In the genomic region with DNA sequence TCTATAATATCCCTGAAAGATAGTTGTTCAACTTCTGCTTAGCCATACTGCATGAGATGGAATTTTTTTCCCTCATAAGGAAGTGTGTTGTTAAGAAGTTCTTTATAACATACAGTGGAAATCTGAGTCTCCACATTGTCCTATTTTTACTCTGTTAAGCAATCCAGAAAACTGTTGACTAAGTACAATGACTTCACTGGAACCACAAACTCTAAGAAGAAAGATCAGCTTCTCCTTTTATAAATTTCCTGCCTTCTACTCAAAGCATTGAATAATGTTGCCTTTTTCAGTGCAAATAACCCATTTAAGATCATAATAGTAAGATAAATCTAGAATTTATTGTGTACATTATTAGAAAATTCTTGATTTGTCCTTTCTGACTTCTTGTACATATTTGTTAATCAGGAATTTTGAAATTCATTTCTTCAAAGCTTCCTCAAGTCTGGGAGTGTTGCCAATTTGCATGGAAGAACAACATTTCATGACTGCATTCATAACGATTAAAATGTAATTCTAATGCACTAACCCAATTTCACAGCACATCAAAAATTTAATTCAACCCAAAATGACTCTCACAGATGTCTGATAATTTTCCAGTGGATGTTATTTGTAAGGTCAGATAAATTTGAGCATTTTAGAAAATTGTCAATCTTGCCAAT, we compare ENCODE assay signal across 14 cellular contexts. TPM values are rescaled to one million over a fixed set of nuclear protein-coding genes. Genes with fewer than 3 reads are reported as not detected.
DNase-seq lines count a peak whose midpoint lies in the region; ATAC-seq, FAIRE-seq and TF ChIP-seq lines count a peak whose summit lies in the region.
"Had no signal": no experiment of that assay in that cellular context is flagged by ENCODE, and none has a peak within 500 bp of the region (broad histone marks: within the 10 kb centered on the region; RNA-seq: fewer than 3 reads in every experiment).

No MANE protein-coding gene starts in this region.

- H3K9ac ChIP-seq in SK-N-MC (ENCODE audit: insufficient read length) = peak overlapping the region; percentile 18

- no peaks in the 10 kb centered on the region for H3K4me1 Mint-ChIP-seq in activated CD8-positive, alpha-beta T cell treated with anti-CD3 and anti-CD28 coated beads for 36 hours (ENCODE audit: low read depth)

- no peaks in the 10 kb centered on the region for H3K36me3 Mint-ChIP-seq in activated CD8-positive, alpha-beta T cell treated with anti-CD3 and anti-CD28 coated beads for 36 hours (ENCODE audit: low read depth)
- H3K36me3 Mint-ChIP-seq: activated naive CD8-positive, alpha-beta T cell had no signal

- no peak for TF ChIP-seq CTCF in fibroblast of the aortic adventitia (IDR thresholded peaks at IDR 0.05; ENCODE audit: insufficient read depth, low read length)
- TF ChIP-seq CTCF in activated CD8-positive, alpha-beta T cell treated with anti-CD3 and anti-CD28 coated beads for 36 hours (IDR thresholded peaks at IDR 0.05) = no peak

- POLR2A ChIA-PET in activated CD8-positive, alpha-beta T cell treated with anti-CD3 and anti-CD28 coated beads for 36 hours (lab: Charles Lee) = no interaction called here

- H3K4me3 ChIP-seq in SK-N-MC (peak overlapping the region; percentile 37), fibroblast of the aortic adventitia (ENCODE audit: low read depth, low read length) (no peak overlapping the region)

- no peaks in the 10 kb centered on the region for H3K36me3 ChIP-seq in SK-N-MC (ENCODE audit: insufficient read depth, low read length)
- H3K36me3 ChIP-seq: WERI-Rb-1 had no signal

- peak; percentile 91 for ATAC-seq in sciatic nerve
- no peak for ATAC-seq in activated CD8-positive, alpha-beta T cell treated with anti-CD3 and anti-CD28 coated beads for 36 hours

- peak; percentile 27 for DNase-seq in GM04503 (ENCODE audit: low read depth)
- peak; percentile 86 for DNase-seq in SK-N-MC (ENCODE audit: low read depth, low spot score)
- DNase-seq in fibroblast of the aortic adventitia (ENCODE audit: low read depth) = peak; percentile 52
- DNase-seq in sciatic nerve (ENCODE audit: low spot score) = no peak
- no peak for DNase-seq in stimulated activated CD4-positive, alpha-beta T cell treated with anti-CD3 and anti-CD28 coated beads, Interleukin-12 subunit alpha, Interleukin-12 subunit beta, amount 100 ng/mL, for 4 hours
- no peak for DNase-seq in activated CD8-positive, alpha-beta T cell treated with anti-CD3 and anti-CD28 coated beads for 36 hours
- no peak for DNase-seq in RCC 7860 (ENCODE audit: low spot score)
- DNase-seq in cortex of kidney (lab: John Stamatoyannopoulos, UW) = no peak
- DNase-seq: DND-41; NCI-H1092 treated with DMSO at 0.1 percent for 48 hours; stimulated activated CD4-positive, alpha-beta T cell treated with anti-CD3 and anti-CD28 coated beads, Interleukin-4, amount 100 ng/mL, for 1 hour; WERI-Rb-1 had no signal

- peak overlapping the region; percentile 97 for H3K27ac ChIP-seq in SK-N-MC
- H3K27ac ChIP-seq: WERI-Rb-1 had no signal

- H3K27me3 Mint-ChIP-seq in activated CD8-positive, alpha-beta T cell treated with anti-CD3 and anti-CD28 coated beads for 36 hours = peaks cover 20% of the 10 kb centered on the region

- H3K27ac Mint-ChIP-seq in activated CD8-positive, alpha-beta T cell treated with anti-CD3 and anti-CD28 coated beads for 36 hours = no peak overlapping the region
- H3K27ac Mint-ChIP-seq: activated naive CD8-positive, alpha-beta T cell had no signal

- intact Hi-C loops in sciatic nerve (cut with DNase I) = no loop called here
- intact Hi-C loops in activated CD8-positive, alpha-beta T cell treated with anti-CD3 and anti-CD28 coated beads for 36 hours (cut with micrococcal nuclease) = no loop called here

- H3K9me3 ChIP-seq in SK-N-MC (ENCODE audit: low read depth, low read length) = no peaks in the 10 kb centered on the region

- H3K4me3 Mint-ChIP-seq in activated CD8-positive, alpha-beta T cell treated with anti-CD3 and anti-CD28 coated beads for 36 hours = no peak overlapping the region
- H3K4me3 Mint-ChIP-seq: activated naive CD8-positive, alpha-beta T cell had no signal

- no peaks in the 10 kb centered on the region for H3K9me3 Mint-ChIP-seq in activated CD8-positive, alpha-beta T cell treated with anti-CD3 and anti-CD28 coated beads for 36 hours

- no peak for FAIRE-seq in RCC 7860 (lab: Jason Lieb, UNC)
- FAIRE-seq: H1 had no signal

- CTCF ChIA-PET in activated CD8-positive, alpha-beta T cell treated with anti-CD3 and anti-CD28 coated beads for 36 hours (lab: Charles Lee) = no interaction called here

RNA-seq across cellular contexts. Expression of a gene that starts 45.6 kb away (rescaled TPM):
- total RNA-seq in fibroblast of the aortic adventitia (ENCODE audit: low replicate concordance) (0.65 and 1.8 TPM in 2 replicates), sciatic nerve (1.6 TPM)
- total RNA-seq in activated CD8-positive, alpha-beta T cell treated with anti-CD3 and anti-CD28 coated beads for 36 hours = under 1 TPM; 0.45 to 0.58 TPM

Comparison
In these comparisons a context has a peak if more than half of its experiments do, and no peak if none do; other contexts are left out.
1. DNase-seq: peak in GM04503 (single experiment), SK-N-MC (single experiment) and fibroblast of the aortic adventitia (single experiment); none in sciatic nerve (single experiment), stimulated activated CD4-positive, alpha-beta T cell treated with anti-CD3 and anti-CD28 coated beads, Interleukin-12 subunit alpha, Interleukin-12 subunit beta, amount 100 ng/mL, for 4 hours (single experiment), activated CD8-positive, alpha-beta T cell treated with anti-CD3 and anti-CD28 coated beads for 36 hours (single experiment), RCC 7860 (single experiment) and cortex of kidney (single experiment).